In genomic region chr11:29844701-29845379, GRCh38 we compare ENCODE assay signal across 1 cellular context.
TF ChIP-seq lines count a peak whose summit lies in the region.

No MANE protein-coding gene starts in this region.

TF ChIP-seq in GM23338, 12 proteins besides CTCF, POLR2A, EP300 and RAD21 (continued from another document):
- no peak for TF ChIP-seq REST (IDR thresholded peaks at IDR 0.05; ENCODE audit: unreplicated experiment)
